ENCODE assay signal across 25 cellular contexts in the genomic region with DNA sequence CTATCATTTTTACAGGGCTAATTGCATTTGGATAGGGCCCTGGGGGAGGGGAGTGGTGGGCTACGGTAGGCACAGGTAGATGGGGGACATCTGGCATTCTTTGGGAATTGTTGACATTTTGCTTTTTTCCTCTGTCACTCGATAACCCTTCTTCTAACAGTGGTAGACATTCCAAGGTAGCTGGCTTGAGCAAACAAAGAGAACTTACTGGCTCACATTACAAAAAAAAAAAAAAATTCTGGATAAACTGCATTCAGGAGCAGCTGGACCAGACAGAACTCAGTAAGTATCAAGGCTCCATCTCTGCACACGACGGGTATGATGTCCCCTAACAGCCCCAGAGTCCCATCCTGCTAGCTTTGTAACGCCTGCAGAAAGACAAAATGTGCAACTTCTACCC.
"Had no signal": no experiment of that assay in that cellular context is flagged by ENCODE, and none has a peak within 500 bp of the region (broad histone marks: within the 10 kb centered on the region; RNA-seq: fewer than 3 reads in every experiment).

No MANE protein-coding gene starts in this region.

- H3K27ac ChIP-seq: breast epithelium, gastrocnemius medialis, neutrophil, ovary, tibial artery had no signal

- H3K36me3 ChIP-seq: breast epithelium, gastrocnemius medialis, neutrophil, ovary, tibial artery had no signal

- H3K36me3 Mint-ChIP-seq: activated naive CD8-positive, alpha-beta T cell had no signal

- H3K4me1 Mint-ChIP-seq: central memory CD8-positive, alpha-beta T cell had no signal

- H3K27me3 ChIP-seq: breast epithelium, gastrocnemius medialis, neutrophil, ovary, tibial artery had no signal

- H3K4me3 Mint-ChIP-seq: activated CD4-positive, alpha-beta T cell treated with anti-CD3 and anti-CD28 coated beads for 36 hours; activated naive CD8-positive, alpha-beta T cell; activated T-cell treated with anti-CD3 and anti-CD28 coated beads, Interleukin-2, amount 50 U/mL, for 24 hours; central memory CD8-positive, alpha-beta T cell; nephron; T-helper 2 cell treated with Interferon-gamma antibody and Interleukin-4, amounts not matched to agents 5 μg/mL and 100 μg/mL, for 36 hours had no signal

- DNase-seq: activated CD4-positive, alpha-beta T cell treated with anti-CD3 and anti-CD28 coated beads for 36 hours; activated CD4-positive, alpha-beta T cell treated with anti-CD3 and anti-CD28 coated beads, Interleukin-2, amount 50 U/mL, for 4 hours; activated CD8-positive, alpha-beta memory T cell treated with anti-CD3 and anti-CD28 coated beads for 24 hours; activated CD8-positive, alpha-beta memory T cell treated with anti-CD3 and anti-CD28 coated beads, Interleukin-2, amount 50 U/mL, for 4 hours; activated naive CD4-positive, alpha-beta T cell; activated T-cell treated with anti-CD3 and anti-CD28 coated beads, Interleukin-2, amount 50 U/mL, for 24 hours; effector memory CD4-positive, alpha-beta T cell; gastrocnemius medialis; hippocampal formation; left cardiac atrium; mesenchymal stem cell; ovary; right cardiac atrium; stimulated activated CD4-positive, alpha-beta T cell treated with anti-CD3 and anti-CD28 coated beads, Interleukin-12 subunit alpha, Interleukin-12 subunit beta, amount 100 ng/mL, for 4 hours; stimulated activated CD4-positive, alpha-beta T cell treated with anti-CD3 and anti-CD28 coated beads, Interleukin-4, amount 100 ng/mL, for 4 hours; stimulated activated naive CD8-positive, alpha-beta T cell treated with anti-CD3 and anti-CD28 coated beads, Interleukin-15, Interleukin-2, amounts not matched to agents 100 U/mL and 50 U/mL, for 24 hours; tibial artery had no signal

- H3K4me1 ChIP-seq: breast epithelium, tibial artery had no signal

- H3K9me3 Mint-ChIP-seq: activated T-cell treated with anti-CD3 and anti-CD28 coated beads, Interleukin-2, amount 50 U/mL, for 24 hours; activated T-helper 2 cell treated with anti-CD3 and anti-CD28 coated beads, Interferon-gamma antibody, Interleukin-2, Interleukin-4, amounts not matched to agents 10 μg/mL and 5 μg/mL and 100 μg/mL, durations not matched to agents 14 hours and 24 hours and 36 hours; T-helper 2 cell treated with Interferon-gamma antibody and Interleukin-4, amounts not matched to agents 5 μg/mL and 100 μg/mL, for 36 hours had no signal

- ATAC-seq: activated CD4-positive, alpha-beta T cell treated with anti-CD3 and anti-CD28 coated beads for 36 hours; esophagus mucosa; gastrocnemius medialis; left cardiac atrium; right cardiac atrium; stimulated activated naive CD8-positive, alpha-beta T cell treated with anti-CD3 and anti-CD28 coated beads, Interleukin-15, Interleukin-2, amounts not matched to agents 100 U/mL and 50 U/mL, for 24 hours had no signal

- H3K27me3 Mint-ChIP-seq: activated CD4-positive, alpha-beta T cell treated with anti-CD3 and anti-CD28 coated beads for 36 hours; activated naive CD8-positive, alpha-beta T cell; activated T-cell treated with anti-CD3 and anti-CD28 coated beads, Interleukin-2, amount 50 U/mL, for 24 hours; central memory CD8-positive, alpha-beta T cell had no signal

- H3K4me3 ChIP-seq: breast epithelium, gastrocnemius medialis, ovary, tibial artery had no signal

- H3K27ac Mint-ChIP-seq: activated CD4-positive, alpha-beta T cell treated with anti-CD3 and anti-CD28 coated beads for 36 hours; activated naive CD8-positive, alpha-beta T cell; activated T-cell treated with anti-CD3 and anti-CD28 coated beads, Interleukin-2, amount 50 U/mL, for 24 hours; activated T-helper 2 cell treated with anti-CD3 and anti-CD28 coated beads, Interferon-gamma antibody, Interleukin-2, Interleukin-4, amounts not matched to agents 10 μg/mL and 5 μg/mL and 100 μg/mL, durations not matched to agents 14 hours and 24 hours and 36 hours; T-helper 2 cell treated with Interferon-gamma antibody and Interleukin-4, amounts not matched to agents 5 μg/mL and 100 μg/mL, for 36 hours had no signal

- H3K9me3 ChIP-seq: breast epithelium, gastrocnemius medialis, neutrophil, ovary had no signal
